Comparison of ENCODE assay signal across 17 cellular contexts in genomic region chr1:180094705-180095280, GRCh38.
"Had no signal": no experiment of that assay in that cellular context is flagged by ENCODE, and none has a peak within 500 bp of the region (broad histone marks: within the 10 kb centered on the region; RNA-seq: fewer than 3 reads in every experiment).

No MANE protein-coding gene starts in this region.

- H3K27me3 ChIP-seq: adrenal gland, breast epithelium, sigmoid colon, spleen, thyroid gland had no signal

- DNase-seq: activated CD4-positive, alpha-beta T cell treated with anti-CD3 and anti-CD28 coated beads, Interleukin-2, amount 50 U/mL, for 4 hours; activated gamma-delta T cell; activated T-cell treated with anti-CD3 and anti-CD28 coated beads, Interleukin-2, amount 50 U/mL, for 72 hours; adrenal gland; erythroblast; islet precursor cell; left colon; lower lobe of right lung; sigmoid colon; spleen; stimulated activated naive B cell treated with anti-CD40 and anti-IgM and Interleukin-4, amounts not matched to agents 10 μg/mL and 1 μg/mL and 100 μg/mL, for 72 hours; thyroid gland; WERI-Rb-1 had no signal

- H3K4me3 ChIP-seq: adrenal gland, breast epithelium, coronary artery, lower lobe of right lung, sigmoid colon, spleen, thyroid gland had no signal

- FAIRE-seq: astrocyte, endometrium had no signal

- H3K9me3 ChIP-seq: adrenal gland, breast epithelium, lower lobe of right lung, sigmoid colon, spleen, thyroid gland had no signal

- H3K4me1 ChIP-seq: adrenal gland, breast epithelium, spleen, thyroid gland had no signal

- H3K27ac ChIP-seq: adrenal gland, breast epithelium, coronary artery, lower lobe of right lung, sigmoid colon, spleen, thyroid gland, WERI-Rb-1 had no signal
